ENCODE assay signal across 2 cellular contexts in genomic region chrX:48997865-48998264, GRCh38.
TF ChIP-seq lines count a peak whose summit lies in the region.

No MANE protein-coding gene starts in this region.

TF ChIP-seq in HepG2, 621 proteins besides CTCF, POLR2A, EP300 and RAD21:
- TF ChIP-seq, protein P1, sequence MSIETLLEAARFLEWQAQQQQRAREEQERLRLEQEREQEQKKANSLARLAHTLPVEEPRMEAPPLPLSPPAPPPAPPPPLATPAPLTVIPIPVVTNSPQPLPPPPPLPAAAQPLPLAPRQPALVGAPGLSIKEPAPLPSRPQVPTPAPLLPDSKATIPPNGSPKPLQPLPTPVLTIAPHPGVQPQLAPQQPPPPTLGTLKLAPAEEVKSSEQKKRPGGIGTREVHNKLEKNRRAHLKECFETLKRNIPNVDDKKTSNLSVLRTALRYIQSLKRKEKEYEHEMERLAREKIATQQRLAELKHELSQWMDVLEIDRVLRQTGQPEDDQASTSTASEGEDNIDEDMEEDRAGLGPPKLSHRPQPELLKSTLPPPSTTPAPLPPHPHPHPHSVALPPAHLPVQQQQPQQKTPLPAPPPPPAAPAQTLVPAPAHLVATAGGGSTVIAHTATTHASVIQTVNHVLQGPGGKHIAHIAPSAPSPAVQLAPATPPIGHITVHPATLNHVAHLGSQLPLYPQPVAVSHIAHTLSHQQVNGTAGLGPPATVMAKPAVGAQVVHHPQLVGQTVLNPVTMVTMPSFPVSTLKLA (IDR thresholded peaks at IDR 0.05) = peak; percentile 59
- no peak for TF ChIP-seq NFIB (CRISPR knock-in tag; IDR thresholded peaks at IDR 0.05; ENCODE audit: borderline replicate concordance)

TF ChIP-seq in WTC11, 78 proteins besides CTCF, POLR2A, EP300 and RAD21:
- TF ChIP-seq NFYB (CRISPR knock-in tag; conservative IDR thresholded peaks at IDR 0.05; ENCODE audit: low read depth) (no peak), HMGA2 (CRISPR knock-in tag; IDR thresholded peaks at IDR 0.05) (no peak), ZMAT4 (CRISPR knock-in tag; IDR thresholded peaks at IDR 0.05) (no peak), ZNF317 (CRISPR knock-in tag; IDR thresholded peaks at IDR 0.05; ENCODE audit: borderline replicate concordance, low read depth) (no peak), SP1 (CRISPR knock-in tag; conservative IDR thresholded peaks at IDR 0.05) (no peak), GTF2I (CRISPR knock-in tag; conservative IDR thresholded peaks at IDR 0.05) (no peak), ARID4B (CRISPR knock-in tag; IDR thresholded peaks at IDR 0.05; ENCODE audit: borderline replicate concordance) (no peak), PRRX2 (CRISPR knock-in tag; IDR thresholded peaks at IDR 0.05) (no peak), KAT7 (CRISPR knock-in tag; IDR thresholded peaks at IDR 0.05; ENCODE audit: borderline replicate concordance) (no peak), ESRRA (CRISPR knock-in tag; IDR thresholded peaks at IDR 0.05; ENCODE audit: borderline replicate concordance) (no peak), ZNF232 (CRISPR knock-in tag; IDR thresholded peaks at IDR 0.05) (no peak), ELF4 (CRISPR knock-in tag; IDR thresholded peaks at IDR 0.05; ENCODE audit: low read depth) (no peak)
- TF ChIP-seq, protein P2, sequence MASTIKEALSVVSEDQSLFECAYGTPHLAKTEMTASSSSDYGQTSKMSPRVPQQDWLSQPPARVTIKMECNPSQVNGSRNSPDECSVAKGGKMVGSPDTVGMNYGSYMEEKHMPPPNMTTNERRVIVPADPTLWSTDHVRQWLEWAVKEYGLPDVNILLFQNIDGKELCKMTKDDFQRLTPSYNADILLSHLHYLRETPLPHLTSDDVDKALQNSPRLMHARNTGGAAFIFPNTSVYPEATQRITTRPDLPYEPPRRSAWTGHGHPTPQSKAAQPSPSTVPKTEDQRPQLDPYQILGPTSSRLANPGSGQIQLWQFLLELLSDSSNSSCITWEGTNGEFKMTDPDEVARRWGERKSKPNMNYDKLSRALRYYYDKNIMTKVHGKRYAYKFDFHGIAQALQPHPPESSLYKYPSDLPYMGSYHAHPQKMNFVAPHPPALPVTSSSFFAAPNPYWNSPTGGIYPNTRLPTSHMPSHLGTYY (CRISPR knock-in tag; IDR thresholded peaks at IDR 0.05) = no peak
- TF ChIP-seq, protein P3, sequence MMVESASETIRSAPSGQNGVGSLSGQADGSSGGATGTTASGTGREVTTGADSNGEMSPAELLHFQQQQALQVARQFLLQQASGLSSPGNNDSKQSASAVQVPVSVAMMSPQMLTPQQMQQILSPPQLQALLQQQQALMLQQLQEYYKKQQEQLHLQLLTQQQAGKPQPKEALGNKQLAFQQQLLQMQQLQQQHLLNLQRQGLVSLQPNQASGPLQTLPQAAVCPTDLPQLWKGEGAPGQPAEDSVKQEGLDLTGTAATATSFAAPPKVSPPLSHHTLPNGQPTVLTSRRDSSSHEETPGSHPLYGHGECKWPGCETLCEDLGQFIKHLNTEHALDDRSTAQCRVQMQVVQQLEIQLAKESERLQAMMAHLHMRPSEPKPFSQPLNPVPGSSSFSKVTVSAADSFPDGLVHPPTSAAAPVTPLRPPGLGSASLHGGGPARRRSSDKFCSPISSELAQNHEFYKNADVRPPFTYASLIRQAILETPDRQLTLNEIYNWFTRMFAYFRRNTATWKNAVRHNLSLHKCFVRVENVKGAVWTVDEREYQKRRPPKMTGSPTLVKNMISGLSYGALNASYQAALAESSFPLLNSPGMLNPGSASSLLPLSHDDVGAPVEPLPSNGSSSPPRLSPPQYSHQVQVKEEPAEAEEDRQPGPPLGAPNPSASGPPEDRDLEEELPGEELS (CRISPR knock-in tag; IDR thresholded peaks at IDR 0.05) = no peak
- TF ChIP-seq, protein P4, sequence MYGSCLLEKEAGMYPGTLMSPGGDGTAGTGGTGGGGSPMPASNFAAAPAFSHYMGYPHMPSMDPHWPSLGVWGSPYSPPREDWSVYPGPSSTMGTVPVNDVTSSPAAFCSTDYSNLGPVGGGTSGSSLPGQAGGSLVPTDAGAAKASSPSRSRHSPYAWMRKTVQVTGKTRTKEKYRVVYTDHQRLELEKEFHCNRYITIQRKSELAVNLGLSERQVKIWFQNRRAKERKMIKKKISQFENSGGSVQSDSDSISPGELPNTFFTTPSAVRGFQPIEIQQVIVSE (CRISPR knock-in tag; IDR thresholded peaks at IDR 0.05; ENCODE audit: borderline replicate concordance) = no peak
- TF ChIP-seq, protein P5, sequence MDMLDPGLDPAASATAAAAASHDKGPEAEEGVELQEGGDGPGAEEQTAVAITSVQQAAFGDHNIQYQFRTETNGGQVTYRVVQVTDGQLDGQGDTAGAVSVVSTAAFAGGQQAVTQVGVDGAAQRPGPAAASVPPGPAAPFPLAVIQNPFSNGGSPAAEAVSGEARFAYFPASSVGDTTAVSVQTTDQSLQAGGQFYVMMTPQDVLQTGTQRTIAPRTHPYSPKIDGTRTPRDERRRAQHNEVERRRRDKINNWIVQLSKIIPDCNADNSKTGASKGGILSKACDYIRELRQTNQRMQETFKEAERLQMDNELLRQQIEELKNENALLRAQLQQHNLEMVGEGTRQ (CRISPR knock-in tag; IDR thresholded peaks at IDR 0.05) = no peak
